ENCODE assay signal across 16 cellular contexts in the genomic region with DNA sequence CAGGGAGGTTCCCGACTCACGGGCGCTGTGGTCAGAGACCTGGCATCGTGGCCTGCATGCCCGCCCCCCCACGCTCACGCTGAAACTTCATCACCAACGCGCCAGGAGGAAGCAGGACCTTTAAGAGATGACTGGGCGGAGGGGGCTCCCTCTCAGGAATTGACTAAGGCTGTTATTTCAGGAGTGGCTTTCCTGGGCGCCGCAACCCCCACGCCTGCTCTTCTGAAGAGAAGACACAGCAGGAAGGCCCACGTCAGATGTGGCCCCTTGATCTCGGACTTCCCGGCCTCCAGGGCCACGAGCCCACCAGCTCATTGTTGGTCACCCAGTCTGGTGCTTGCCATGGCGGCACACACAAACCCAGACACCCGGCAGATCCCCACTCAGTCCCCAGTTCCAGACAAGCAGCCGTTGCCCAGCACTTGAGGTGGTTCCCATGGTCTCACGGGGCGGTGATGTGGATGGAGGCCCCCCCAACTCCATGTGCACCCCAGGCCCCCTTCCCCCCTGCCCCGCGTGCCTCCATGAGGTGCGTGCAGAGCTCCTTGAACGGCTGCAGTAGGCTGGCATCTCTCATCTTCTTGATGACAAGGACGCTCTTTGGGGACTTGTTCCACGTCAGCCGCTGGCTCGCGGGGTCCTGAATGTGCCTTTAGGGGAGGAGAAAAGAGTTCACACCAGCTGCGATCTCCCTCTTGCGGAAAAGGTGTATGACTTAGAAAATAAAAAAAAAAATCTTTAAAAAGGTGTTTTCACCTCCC.
"Had no signal": no experiment of that assay in that cellular context is flagged by ENCODE, and none has a peak within 500 bp of the region (broad histone marks: within the 10 kb centered on the region; RNA-seq: fewer than 3 reads in every experiment).

No MANE protein-coding gene starts in this region.

- H3K4me3 ChIP-seq: esophagus squamous epithelium, psoas muscle, skin epidermis, thoracic aorta had no signal

- H3K9me3 ChIP-seq: esophagus squamous epithelium, psoas muscle, thoracic aorta had no signal

- H3K27me3 Mint-ChIP-seq: effector memory CD8-positive, alpha-beta T cell had no signal

- DNase-seq: activated CD4-positive, alpha-beta T cell treated with anti-CD3 and anti-CD28 coated beads, Interleukin-2, amount 50 U/mL, for 4 hours; activated gamma-delta T cell treated with Interleukin-2 at 50 U/mL for 16 hours; activated T-cell treated with anti-CD3 and anti-CD28 coated beads for 4 hours; dermis blood vessel endothelial cell; effector memory CD8-positive, alpha-beta T cell; esophagus squamous epithelium; psoas muscle; stimulated activated CD4-positive, alpha-beta T cell treated with anti-CD3 and anti-CD28 coated beads, Interleukin-15, amount 100 ng/mL, for 24 hours; stimulated activated CD4-positive, alpha-beta T cell treated with anti-CD3 and anti-CD28 coated beads, Interleukin-4, amount 100 ng/mL, for 24 hours had no signal

- H3K4me3 Mint-ChIP-seq: activated T-helper 1 cell treated with anti-CD3 and anti-CD28 coated beads, Interleukin-12 subunit alpha, Interleukin-12 subunit beta, Interleukin-2, Interleukin-4 antibody, amounts not matched to agents 30 ng/mL and 10 ng/mL and 1 ng/mL, durations not matched to agents 14 hours and 24 hours and 36 hours; effector memory CD8-positive, alpha-beta T cell; neural crest cell; stimulated activated effector memory CD8-positive, alpha-beta T cell treated with anti-CD3 and anti-CD28 coated beads, Interleukin-12 subunit alpha, Interleukin-12 subunit beta, amount 100 ng/mL, for 72 hours had no signal

- H3K27ac ChIP-seq: skin epidermis, thoracic aorta had no signal

- H3K9me3 Mint-ChIP-seq: activated naive CD4-positive, alpha-beta T cell treated with anti-CD3 and anti-CD28 coated beads, Interleukin-2, amount 50 U/mL, for 72 hours; activated T-helper 1 cell treated with anti-CD3 and anti-CD28 coated beads, Interleukin-12 subunit alpha, Interleukin-12 subunit beta, Interleukin-2, Interleukin-4 antibody, amounts not matched to agents 30 ng/mL and 10 ng/mL and 1 ng/mL, durations not matched to agents 14 hours and 24 hours and 36 hours; effector memory CD8-positive, alpha-beta T cell; neural crest cell; stimulated activated effector memory CD8-positive, alpha-beta T cell treated with anti-CD3 and anti-CD28 coated beads, Interleukin-12 subunit alpha, Interleukin-12 subunit beta, amount 100 ng/mL, for 72 hours had no signal

- ATAC-seq: activated naive CD4-positive, alpha-beta T cell treated with anti-CD3 and anti-CD28 coated beads, Interleukin-2, amount 50 U/mL, for 72 hours; effector memory CD8-positive, alpha-beta T cell; psoas muscle; right cardiac atrium; stimulated activated effector memory CD8-positive, alpha-beta T cell treated with anti-CD3 and anti-CD28 coated beads, Interleukin-12 subunit alpha, Interleukin-12 subunit beta, amount 100 ng/mL, for 72 hours had no signal

- H3K27ac Mint-ChIP-seq: activated T-helper 1 cell treated with anti-CD3 and anti-CD28 coated beads, Interleukin-12 subunit alpha, Interleukin-12 subunit beta, Interleukin-2, Interleukin-4 antibody, amounts not matched to agents 30 ng/mL and 10 ng/mL and 1 ng/mL, durations not matched to agents 14 hours and 24 hours and 36 hours had no signal
